17 cellular contexts compared by ENCODE assay signal in the genomic region with DNA sequence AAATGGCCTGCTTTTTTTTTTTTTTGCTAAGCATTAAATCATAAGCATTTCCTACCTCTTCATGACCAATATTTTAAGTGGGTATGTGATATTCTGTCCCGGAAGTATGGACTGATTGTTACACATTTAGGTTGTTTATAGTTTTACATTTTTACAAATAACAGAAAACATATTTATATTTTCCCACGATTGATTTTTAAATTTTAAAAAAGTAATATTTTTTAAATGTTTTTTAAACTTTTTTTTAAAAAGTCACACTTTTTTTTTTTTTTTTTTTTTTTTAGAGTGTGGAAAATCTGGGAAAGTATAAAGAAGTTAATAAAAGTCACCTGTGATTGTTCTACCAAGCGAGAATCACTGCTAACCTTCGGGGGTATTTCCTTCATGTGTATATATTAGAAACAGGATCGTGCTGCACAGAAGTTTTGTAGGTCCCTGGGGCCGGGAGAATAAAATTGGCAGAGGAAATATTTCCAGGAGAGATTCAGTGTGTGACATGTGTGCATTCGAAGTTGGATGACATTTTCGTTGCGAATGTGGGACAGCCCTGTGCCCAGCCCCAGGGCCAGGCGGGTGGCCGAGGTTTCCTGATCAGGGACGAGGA.
"Had no signal": no experiment of that assay in that cellular context is flagged by ENCODE, and none has a peak within 500 bp of the region (broad histone marks: within the 10 kb centered on the region; RNA-seq: fewer than 3 reads in every experiment).

No MANE protein-coding gene starts in this region.

- DNase-seq: activated naive CD8-positive, alpha-beta T cell treated with anti-CD3 and anti-CD28 coated beads, Interleukin-2, amount 50 U/mL, for 24 hours; activated T-cell treated with anti-CD3 and anti-CD28 coated beads for 4 hours; aorta; cerebellar nuclear complex; dermis blood vessel endothelial cell; heart right ventricle; stimulated activated CD4-positive, alpha-beta T cell treated with anti-CD3 and anti-CD28 coated beads, Interleukin-15, amount 100 ng/mL, for 24 hours; stimulated activated CD4-positive, alpha-beta T cell treated with anti-CD3 and anti-CD28 coated beads, Interleukin-4, amount 100 ng/mL, for 24 hours; stimulated activated naive CD4-positive, alpha-beta T cell treated with Interleukin-2 at 50 U/mL for 16 hours had no signal

- ATAC-seq: activated CD4-positive, CD25-positive, alpha-beta regulatory T cell treated with anti-CD3 and anti-CD28 coated beads, Interleukin-2, amount 50 U/mL, for 24 hours; gastroesophageal sphincter; heart right ventricle; left lobe of liver; right cardiac atrium had no signal

- H3K9me3 ChIP-seq: breast epithelium, gastroesophageal sphincter, heart right ventricle, neutrophil had no signal

- H3K27me3 ChIP-seq: breast epithelium had no signal

- H3K4me3 ChIP-seq: skin epidermis had no signal

- FAIRE-seq: islet of Langerhans had no signal

- H3K27ac ChIP-seq: neutrophil, skin epidermis had no signal

- H3K36me3 ChIP-seq: breast epithelium, gastroesophageal sphincter, heart right ventricle, neutrophil had no signal
